ENCODE assay signal across 9 cellular contexts in the genomic region with DNA sequence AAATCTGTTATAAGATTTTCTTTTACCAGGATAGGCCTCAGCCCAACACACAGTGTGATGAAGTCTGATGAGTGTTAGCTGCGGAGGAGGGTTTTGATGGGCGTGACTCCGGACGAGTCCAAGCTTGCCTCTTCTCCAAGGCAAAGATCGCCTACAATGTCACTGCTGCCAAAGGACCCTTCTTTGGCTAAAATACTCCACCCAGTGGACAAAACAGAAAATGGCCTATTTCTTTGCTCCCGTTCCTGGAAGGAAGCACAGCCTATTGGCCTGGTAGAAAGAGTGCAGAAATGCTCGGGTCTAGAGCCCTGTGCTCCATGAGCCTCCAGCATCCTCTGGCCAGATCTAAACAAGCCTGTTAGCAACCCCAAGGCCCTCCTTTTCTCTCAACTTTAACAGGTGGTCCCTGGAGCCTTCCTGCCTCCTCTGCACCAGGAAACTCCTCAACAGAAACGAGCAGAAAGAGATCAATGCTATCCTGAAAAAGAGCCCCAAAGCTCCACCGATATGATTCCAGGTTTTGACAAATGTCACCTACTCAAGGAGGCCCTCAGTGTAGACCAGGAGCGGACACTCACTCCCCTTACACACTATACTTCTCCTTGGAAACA. TPM values are rescaled to one million over a fixed set of nuclear protein-coding genes. Genes with fewer than 3 reads are reported as not detected.
DNase-seq lines count a peak whose midpoint lies in the region; ATAC-seq and TF ChIP-seq lines count a peak whose summit lies in the region.
"Had no signal": no experiment of that assay in that cellular context is flagged by ENCODE, and none has a peak within 500 bp of the region (broad histone marks: within the 10 kb centered on the region; RNA-seq: fewer than 3 reads in every experiment).

No MANE protein-coding gene starts in this region.

- H3K4me2 ChIP-seq in parathyroid adenoma (ENCODE audit: low read length) = no peak overlapping the region

- DNase-seq in DMS53 (lab: John Stamatoyannopoulos, UW) = peak; percentile 78
- peak; percentile 80 for DNase-seq in NCI-H226
- no peak for DNase-seq in Right ventricle myocardium inferior (ENCODE audit: missing footprints)
- DNase-seq in stimulated activated naive CD4-positive, alpha-beta T cell treated with Interleukin-2 at 50 U/mL for 16 hours (lab: John Stamatoyannopoulos, UW) = no peak

- H3K27me3 ChIP-seq in parathyroid adenoma (ENCODE audit: control insufficient read depth, insufficient read depth, low read length) = no peaks in the 10 kb centered on the region

- H3K36me3 ChIP-seq in parathyroid adenoma (ENCODE audit: control insufficient read depth, insufficient read depth, low read length) = no peaks in the 10 kb centered on the region

- H3K9me3 Mint-ChIP-seq in activated T-helper 17 cell treated with anti-CD3 and anti-CD28 coated beads, Interleukin-2, amount 50 U/mL, for 72 hours = no peaks in the 10 kb centered on the region
- H3K9me3 Mint-ChIP-seq: central memory CD8-positive, alpha-beta T cell had no signal

- no peaks in the 10 kb centered on the region for H3K4me1 ChIP-seq in parathyroid adenoma

- H3K4me3 Mint-ChIP-seq in activated T-helper 17 cell treated with anti-CD3 and anti-CD28 coated beads, Interleukin-2, amount 50 U/mL, for 72 hours = no peak overlapping the region
- H3K4me3 Mint-ChIP-seq: central memory CD8-positive, alpha-beta T cell had no signal

- no peak overlapping the region for H3K27ac Mint-ChIP-seq in activated T-helper 17 cell treated with anti-CD3 and anti-CD28 coated beads, Interleukin-2, amount 50 U/mL, for 72 hours

- intact Hi-C loops in Right ventricle myocardium inferior (cut with DNase I) = loop anchor here (1.0 kb wide), 1 partner anchor 164 kb away; no protein-coding TSS in a partner anchor

- H3K9ac ChIP-seq in parathyroid adenoma = no peak overlapping the region

- ATAC-seq in GM19351 (IDR thresholded peaks at IDR 0.05; ENCODE audit: unreplicated experiment) (peak; percentile 88), HG03469 (IDR thresholded peaks at IDR 0.05; ENCODE audit: unreplicated experiment) (peak; percentile 78), Right ventricle myocardium inferior (peak; percentile 85)
- ATAC-seq in activated T-helper 17 cell treated with anti-CD3 and anti-CD28 coated beads, Interleukin-2, amount 50 U/mL, for 72 hours (replicated peaks) = peak; percentile 45

- no peaks in the 10 kb centered on the region for H3K4me1 Mint-ChIP-seq in activated T-helper 17 cell treated with anti-CD3 and anti-CD28 coated beads, Interleukin-2, amount 50 U/mL, for 72 hours
- H3K4me1 Mint-ChIP-seq: central memory CD8-positive, alpha-beta T cell had no signal

- H2AFZ ChIP-seq in parathyroid adenoma = peak overlapping the region; percentile 48

- H3K36me3 Mint-ChIP-seq in activated T-helper 17 cell treated with anti-CD3 and anti-CD28 coated beads, Interleukin-2, amount 50 U/mL, for 72 hours (ENCODE audit: low read depth) = no peaks in the 10 kb centered on the region

- peaks cover 18% of the 10 kb centered on the region for H3K27me3 Mint-ChIP-seq in activated T-helper 17 cell treated with anti-CD3 and anti-CD28 coated beads, Interleukin-2, amount 50 U/mL, for 72 hours

- peak; percentile 49 for TF ChIP-seq CTCF in parathyroid adenoma (IDR thresholded peaks at IDR 0.05)

- no peaks in the 10 kb centered on the region for H3K9me3 ChIP-seq in parathyroid adenoma (ENCODE audit: control insufficient read depth, low read length)

- no peak overlapping the region for H3K4me3 ChIP-seq in parathyroid adenoma (ENCODE audit: low read depth, low read length)

- H3K79me2 ChIP-seq in parathyroid adenoma = no peaks in the 10 kb centered on the region

- H3K27ac ChIP-seq in parathyroid adenoma = no peak overlapping the region

RNA-seq across cellular contexts. Expression of a gene that starts 3.4 kb away (rescaled TPM):
- total RNA-seq in activated T-helper 17 cell treated with anti-CD3 and anti-CD28 coated beads, Interleukin-2, amount 50 U/mL, for 72 hours = not detected
- total RNA-seq in Right ventricle myocardium inferior = 912 TPM

Comparison
In these comparisons a context has a peak if more than half of its experiments do, and no peak if none do; other contexts are left out.
1. DNase-seq: peak in DMS53 (single experiment) and NCI-H226 (single experiment); none in Right ventricle myocardium inferior (single experiment) and stimulated activated naive CD4-positive, alpha-beta T cell treated with Interleukin-2 at 50 U/mL for 16 hours (single experiment).
2. RNA of a gene that starts 3.4 kb away (total RNA-seq): 912 TPM in Right ventricle myocardium inferior (single experiment); not detected in activated T-helper 17 cell treated with anti-CD3 and anti-CD28 coated beads, Interleukin-2, amount 50 U/mL, for 72 hours; every median in the first group is over 100 times any median in the second.
3. Peak in every context shown above with its lines, with median percentiles within 50 percentile points of each other: ATAC-seq.